Comparison of ENCODE assay signal across 8 cellular contexts in genomic region chr7:50304911-50305621, GRCh38.
DNase-seq lines count a peak whose midpoint lies in the region; ATAC-seq and FAIRE-seq lines count a peak whose summit lies in the region.

No MANE protein-coding gene starts in this region.

- no peak for FAIRE-seq in RCC 7860 (lab: Jason Lieb, UNC)

- ATAC-seq in GM19043 (IDR thresholded peaks at IDR 0.05; ENCODE audit: low read depth, unreplicated experiment) (peak; percentile 39), HG03432 (IDR thresholded peaks at IDR 0.05; ENCODE audit: unreplicated experiment) (peak; percentile 38)

- DNase-seq in AML-193 (lab: John Stamatoyannopoulos, UW) = peak; percentile 40 to 52
- DNase-seq in activated CD4-positive, alpha-beta T cell treated with anti-CD3 and anti-CD28 coated beads, Interleukin-2, amount 50 U/mL, for 1 hour = peak; percentile 65
- peak; percentile 48 for DNase-seq in germinal center (ENCODE audit: low spot score)
- peak; percentile 70 for DNase-seq in stimulated activated CD4-positive, alpha-beta T cell treated with anti-CD3 and anti-CD28 coated beads, Interleukin-15, amount 100 ng/mL, for 24 hours
- DNase-seq in RCC 7860 (ENCODE audit: low spot score) = no peak
- DNase-seq in NCI-H1417 treated with DMSO at 0.1 percent for 48 hours (lab: John Stamatoyannopoulos, UW) = no peak

Comparison
In these comparisons a context has a peak if more than half of its experiments do, and no peak if none do; other contexts are left out.
1. DNase-seq: peak in AML-193 (2 of 2), activated CD4-positive, alpha-beta T cell treated with anti-CD3 and anti-CD28 coated beads, Interleukin-2, amount 50 U/mL, for 1 hour (single experiment), germinal center (single experiment) and stimulated activated CD4-positive, alpha-beta T cell treated with anti-CD3 and anti-CD28 coated beads, Interleukin-15, amount 100 ng/mL, for 24 hours (single experiment); none in RCC 7860 (single experiment) and NCI-H1417 treated with DMSO at 0.1 percent for 48 hours (single experiment).